In genomic region chr17:76138234-76138895, GRCh38 we compare ENCODE assay signal across 10 cellular contexts. TPM values are rescaled to one million over a fixed set of nuclear protein-coding genes. Genes with fewer than 3 reads are reported as not detected.
DNase-seq lines count a peak whose midpoint lies in the region; ATAC-seq and TF ChIP-seq lines count a peak whose summit lies in the region.
"Had no signal": no experiment of that assay in that cellular context is flagged by ENCODE, and none has a peak within 500 bp of the region (broad histone marks: within the 10 kb centered on the region; RNA-seq: fewer than 3 reads in every experiment).

No MANE protein-coding gene starts in this region.

- H3K4me1 Mint-ChIP-seq in chondrocyte (ENCODE audit: low read depth), result peaks cover 18% of the 10 kb centered on the region

- peak overlapping the region; percentile 5 for H3K4me3 ChIP-seq in mesodermal cell (ENCODE audit: extremely low read depth, insufficient read depth, low read length, poor library complexity, severe bottlenecking)

- no peaks in the 10 kb centered on the region for H3K9me3 ChIP-seq in mesodermal cell (ENCODE audit: control insufficient read depth, low read length)

- ATAC-seq in GM18873 (IDR thresholded peaks at IDR 0.05; ENCODE audit: low FRiP score, unreplicated experiment) (no peak), GM19395 (IDR thresholded peaks at IDR 0.05; ENCODE audit: unreplicated experiment) (no peak)

- H3K4me3 Mint-ChIP-seq in chondrocyte (ENCODE audit: unreplicated experiment), result peak overlapping the region; percentile 19

- peak overlapping the region; percentile 23 for H3K27ac ChIP-seq in mesodermal cell (ENCODE audit: low read depth, low read length, severe bottlenecking)

- no peaks in the 10 kb centered on the region for H3K36me3 ChIP-seq in mesodermal cell (ENCODE audit: control insufficient read depth, insufficient read depth, low read length)

- peaks cover 16% of the 10 kb centered on the region for H3K27me3 Mint-ChIP-seq in chondrocyte (ENCODE audit: low read depth)

- DNase-seq in C1 segment of cervical spinal cord (lab: John Stamatoyannopoulos, UW), result peak in 12 of 14 donors; percentile 21 to 85 (median 56)
- peak; percentile 30 for DNase-seq in NCI-H1105 (lab: John Stamatoyannopoulos, UW)
- DNase-seq in chondrocyte (ENCODE audit: low spot score), result peak; percentile 71
- DNase-seq in stimulated activated CD4-positive, alpha-beta T cell treated with anti-CD3 and anti-CD28 coated beads, Interleukin-4, amount 100 ng/mL, for 1 hour, result no peak
- no peak for DNase-seq in HCEC 1CT
- DNase-seq: cortex of kidney had no signal

- H3K9me3 Mint-ChIP-seq in chondrocyte (ENCODE audit: low read depth), result no peaks in the 10 kb centered on the region

- H3K4me1 ChIP-seq in mesodermal cell (ENCODE audit: control insufficient read depth, insufficient read depth, low read length, poor library complexity, severe bottlenecking), result peaks cover 38% of the 10 kb centered on the region

- H3K36me3 Mint-ChIP-seq in chondrocyte (ENCODE audit: low read depth), result no peaks in the 10 kb centered on the region

- peak overlapping the region; percentile 32 for H3K27ac Mint-ChIP-seq in chondrocyte (ENCODE audit: unreplicated experiment)

- WGBS in mesodermal cell (ENCODE audit: insufficient coverage in 2 of 2), 2 experiments, result 3 to 7% methylated on average over 13 to 21 of the region's 23 CpGs

- TF ChIP-seq CTCF in chondrocyte (IDR thresholded peaks at IDR 0.05), result no peak

RNA-seq across cellular contexts. Expression of gene FOXJ1, which starts 2.7 kb away (rescaled TPM):
- total RNA-seq in chondrocyte, result 0.12 TPM in 1 of 3 replicates, not detected in the others
- polyA plus RNA-seq in mesodermal cell (2013, experiment 1 of 2), result 0.96 TPM
- 0.61 TPM for polyA plus RNA-seq in mesodermal cell (2013, experiment 2 of 2)
- total RNA-seq: lung microvascular endothelial cell had no signal

RNA-seq across cellular contexts. Expression of gene EXOC7, which starts 34.8 kb away (rescaled TPM):
- 129 to 180 TPM (median 131 TPM) in 3 replicates for total RNA-seq in chondrocyte
- 65.0 TPM for polyA plus RNA-seq in mesodermal cell (2013, experiment 1 of 2)
- polyA plus RNA-seq in mesodermal cell (2013, experiment 2 of 2), result 54.7 TPM

RNA-seq across cellular contexts. Expression of gene ZACN, which starts 59.4 kb away (rescaled TPM):
- total RNA-seq in chondrocyte, result not detected in 3 replicates
- polyA plus RNA-seq in mesodermal cell (2013, experiment 1 of 2), result not detected
- not detected for polyA plus RNA-seq in mesodermal cell (2013, experiment 2 of 2)
- total RNA-seq: lung microvascular endothelial cell had no signal

Comparison
In these comparisons a context has a peak if more than half of its experiments do, and no peak if none do; other contexts are left out.
1. DNase-seq: peak in C1 segment of cervical spinal cord (12 of 14), NCI-H1105 (single experiment) and chondrocyte (single experiment); none in stimulated activated CD4-positive, alpha-beta T cell treated with anti-CD3 and anti-CD28 coated beads, Interleukin-4, amount 100 ng/mL, for 1 hour (single experiment) and HCEC 1CT (single experiment).